ENCODE assay signal across 8 cellular contexts in the genomic region with DNA sequence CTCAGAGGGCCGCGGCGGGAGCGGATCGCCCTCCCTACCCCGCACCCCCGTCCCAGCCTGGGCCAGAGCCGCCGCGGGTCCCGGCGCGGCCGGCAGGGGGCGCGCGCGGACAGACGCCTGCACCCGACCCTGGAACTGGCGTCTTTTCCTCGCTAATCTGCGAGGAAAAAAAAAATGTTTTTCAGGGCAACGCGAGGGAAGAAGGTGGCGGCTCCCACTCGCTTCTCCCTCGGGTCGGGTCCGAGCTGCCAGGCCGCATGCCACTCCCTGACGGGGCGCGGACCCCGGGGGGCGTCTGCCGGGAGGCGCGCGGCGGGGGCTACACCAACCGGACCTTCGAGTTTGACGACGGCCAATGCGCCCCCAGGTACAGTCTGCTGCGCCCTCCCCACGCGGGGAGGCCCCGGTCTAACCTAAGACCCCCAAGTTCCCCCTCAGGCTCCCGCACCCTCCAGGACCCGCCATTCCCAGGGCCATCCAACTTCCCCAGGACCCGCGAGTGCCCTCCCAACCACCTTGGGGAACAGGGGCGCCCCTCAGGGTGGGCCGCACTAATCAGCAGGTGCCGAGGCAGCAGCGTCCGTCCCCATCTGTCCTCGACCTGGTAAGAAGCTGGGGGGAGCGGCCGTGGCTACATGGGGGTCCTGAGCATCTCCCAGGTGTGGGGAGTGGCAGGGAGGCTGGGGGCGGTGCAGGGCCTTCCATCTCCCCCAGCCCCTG. TPM values are rescaled to one million over a fixed set of nuclear protein-coding genes. Genes with fewer than 3 reads are reported as not detected.
DNase-seq lines count a peak whose midpoint lies in the region; ATAC-seq, FAIRE-seq and TF ChIP-seq lines count a peak whose summit lies in the region.

KCNT1 (plus strand) TSS at position 184 of the 720 bp plus-strand sequence; CDS start at position 258, 74 bp downstream.

- no TSS peak for BruUV-seq in OCI-LY7 (replicated peaks; lab: Mats Ljungman, UMichigan)

- no peaks in the 10 kb centered on the region for H3K9me2 ChIP-seq in OCI-LY7 (ENCODE audit: insufficient read depth, low read length)

- no peaks in the 10 kb centered on the region; the same call in 1 of the 2 replicates for H3K9me3 ChIP-seq in AG04450 (ENCODE audit: control insufficient read depth, insufficient read depth, low read length)
- H3K9me3 ChIP-seq in OCI-LY7 (ENCODE audit: low read length), result no peaks in the 10 kb centered on the region
- peaks cover 4% of the 10 kb centered on the region for H3K9me3 ChIP-seq in trophoblast cell (ENCODE audit: insufficient read depth, low read depth, low read length)

- H3K27ac ChIP-seq in AG04450 (ENCODE audit: low read depth, low read length) (no peak within 1 kb of the TSS), OCI-LY7 (ENCODE audit: low read depth, low read length, poor library complexity, severe bottlenecking) (no peak within 1 kb of the TSS), trophoblast cell (ENCODE audit: low read depth, low read length) (no peak within 1 kb of the TSS)

- H3K79me2 ChIP-seq in OCI-LY7 (ENCODE audit: insufficient read depth, low read depth, low read length), result no peaks in the 10 kb centered on the region
- no peaks in the 10 kb centered on the region for H3K79me2 ChIP-seq in trophoblast cell (ENCODE audit: control insufficient read depth, insufficient read depth, low read length, poor library complexity)

- no peak for TF ChIP-seq POLR2A in GM12891 (IDR thresholded peaks at IDR 0.05; ENCODE audit: low read depth, low read length)

- no peak within 1 kb of the TSS for H4K8ac ChIP-seq in trophoblast cell (ENCODE audit: low read depth, low read length)

- no peak within 1 kb of the TSS for H2BK12ac ChIP-seq in trophoblast cell (ENCODE audit: low read length)

- no peaks in the 10 kb centered on the region for H3K36me3 Mint-ChIP-seq in activated T-helper 2 cell treated with anti-CD3 and anti-CD28 coated beads, Interferon-gamma antibody, Interleukin-2, Interleukin-4, amounts not matched to agents 10 μg/mL and 5 μg/mL and 100 μg/mL, durations not matched to agents 14 hours and 24 hours and 36 hours (ENCODE audit: low read depth)

- H3K9ac ChIP-seq in trophoblast cell (ENCODE audit: low read length), result no peak within 1 kb of the TSS

- H2AK5ac ChIP-seq in trophoblast cell (ENCODE audit: low read length), result no peak within 1 kb of the TSS

- H3K14ac ChIP-seq in trophoblast cell (ENCODE audit: low read length), result no peak within 1 kb of the TSS

- H3K9me3 Mint-ChIP-seq in activated T-helper 2 cell treated with anti-CD3 and anti-CD28 coated beads, Interferon-gamma antibody, Interleukin-2, Interleukin-4, amounts not matched to agents 10 μg/mL and 5 μg/mL and 100 μg/mL, durations not matched to agents 14 hours and 24 hours and 36 hours, result no peaks in the 10 kb centered on the region

- H3K4me1 Mint-ChIP-seq in activated T-helper 2 cell treated with anti-CD3 and anti-CD28 coated beads, Interferon-gamma antibody, Interleukin-2, Interleukin-4, amounts not matched to agents 10 μg/mL and 5 μg/mL and 100 μg/mL, durations not matched to agents 14 hours and 24 hours and 36 hours (ENCODE audit: low read depth), result no peaks in the 10 kb centered on the region

- H3K18ac ChIP-seq in trophoblast cell (ENCODE audit: low read length), result no peak within 1 kb of the TSS

- DNase-seq in AG04450 (ENCODE audit: low read depth, low spot score) (no peak), GM12891 (ENCODE audit: insufficient read length, low spot score) (peak; percentile 99), OCI-LY7 (ENCODE audit: low spot score) (peak; percentile 22), frontal cortex (ENCODE audit: low spot score in 2 of 2) (peak; percentile 86 to 91), trophoblast cell (peak in 1 of 2 donors; percentile 49)
- peak; percentile 34 for DNase-seq in activated T-helper 2 cell treated with anti-CD3 and anti-CD28 coated beads, Interferon-gamma antibody, Interleukin-2, Interleukin-4, amounts not matched to agents 10 μg/mL and 5 μg/mL and 100 μg/mL, durations not matched to agents 14 hours and 24 hours and 36 hours (ENCODE audit: low spot score)

- H4K12ac ChIP-seq in trophoblast cell (ENCODE audit: low read depth, low read length), result no peak within 1 kb of the TSS

- H2BK5ac ChIP-seq in trophoblast cell (ENCODE audit: low read depth, low read length, poor library complexity), result no peak within 1 kb of the TSS

- no peak within 1 kb of the TSS for H3K27ac Mint-ChIP-seq in activated T-helper 2 cell treated with anti-CD3 and anti-CD28 coated beads, Interferon-gamma antibody, Interleukin-2, Interleukin-4, amounts not matched to agents 10 μg/mL and 5 μg/mL and 100 μg/mL, durations not matched to agents 14 hours and 24 hours and 36 hours

- no CpG with 5 or more reads among the region's 63 CpGs for WGBS in trophoblast cell (ENCODE audit: extremely low coverage, insufficient coverage, insufficient read length)

- FAIRE-seq in GM12891 (lab: Jason Lieb, UNC) (no peak), frontal cortex (lab: Jason Lieb, UNC) (no peak)

- no peaks in the 10 kb centered on the region for H4K20me1 ChIP-seq in OCI-LY7 (ENCODE audit: insufficient read depth, low read length)

- H3K23ac ChIP-seq in trophoblast cell (ENCODE audit: low read length), result no peak within 1 kb of the TSS

- no peak within 1 kb of the TSS for H2AFZ ChIP-seq in OCI-LY7 (ENCODE audit: low read length)
- no peak within 1 kb of the TSS for H2AFZ ChIP-seq in trophoblast cell (ENCODE audit: insufficient read depth, low read length, poor library complexity)

- no peaks in the 10 kb centered on the region for H3K27me3 Mint-ChIP-seq in activated T-helper 2 cell treated with anti-CD3 and anti-CD28 coated beads, Interferon-gamma antibody, Interleukin-2, Interleukin-4, amounts not matched to agents 10 μg/mL and 5 μg/mL and 100 μg/mL, durations not matched to agents 14 hours and 24 hours and 36 hours (ENCODE audit: low read depth)

- H3K4ac ChIP-seq in trophoblast cell (ENCODE audit: low read depth, low read length), result no peak within 1 kb of the TSS

- H3K4me3 Mint-ChIP-seq in activated T-helper 2 cell treated with anti-CD3 and anti-CD28 coated beads, Interferon-gamma antibody, Interleukin-2, Interleukin-4, amounts not matched to agents 10 μg/mL and 5 μg/mL and 100 μg/mL, durations not matched to agents 14 hours and 24 hours and 36 hours (ENCODE audit: low read depth), result no peak within 1 kb of the TSS

- intact Hi-C loops in OCI-LY7 (cut with micrococcal nuclease; ENCODE audit: unreplicated experiment), result no loop called here
- intact Hi-C loops in activated T-helper 2 cell treated with anti-CD3 and anti-CD28 coated beads, Interferon-gamma antibody, Interleukin-2, Interleukin-4, amounts not matched to agents 10 μg/mL and 5 μg/mL and 100 μg/mL, durations not matched to agents 14 hours and 24 hours and 36 hours (cut with micrococcal nuclease), result no loop called here

- POLR2A ChIA-PET in AG04450 (lab: Yijun Ruan, JAX), result no interaction called here
- POLR2A ChIA-PET in OCI-LY7 (lab: Charles Lee), result no interaction called here

- ATAC-seq in HG03565 (IDR thresholded peaks at IDR 0.05; ENCODE audit: unreplicated experiment), result no peak
- no peak for ATAC-seq in HG03354 (IDR thresholded peaks at IDR 0.05; ENCODE audit: poor library complexity, severe bottlenecking, unreplicated experiment)

- no peak within 1 kb of the TSS for H3K4me2 ChIP-seq in OCI-LY7 (ENCODE audit: low read length)
- peak within 1 kb of the TSS; percentile 56 for H3K4me2 ChIP-seq in trophoblast cell (ENCODE audit: low read length)

- H3K27me3 ChIP-seq in AG04450 (ENCODE audit: control insufficient read depth, insufficient read depth, low read length) (peaks cover 10% of the 10 kb centered on the region), trophoblast cell (ENCODE audit: insufficient read depth, low read length) (no peaks in the 10 kb centered on the region)

- H3K4me3 ChIP-seq in AG04450 (ENCODE audit: low read depth, low read length) (peak within 1 kb of the TSS; percentile 27; the same call in 1 of the 2 replicates), OCI-LY7 (ENCODE audit: low read depth, low read length, poor library complexity, severe bottlenecking) (no peak within 1 kb of the TSS), trophoblast cell (ENCODE audit: low read depth, low read length) (no peak within 1 kb of the TSS)

- H2BK120ac ChIP-seq in trophoblast cell (ENCODE audit: insufficient read depth, low read length, poor library complexity), result no peak within 1 kb of the TSS

- H3K4me1 ChIP-seq in OCI-LY7 (ENCODE audit: insufficient read depth, low read length, poor library complexity, severe bottlenecking) (no peaks in the 10 kb centered on the region), trophoblast cell (ENCODE audit: control insufficient read depth in 1 of 2, insufficient read depth in 2 of 2, low read length in 2 of 2) (peaks cover 3 to 5% of the 10 kb centered on the region in 2 experiments)

- no peaks in the 10 kb centered on the region for H3K79me1 ChIP-seq in trophoblast cell (ENCODE audit: low read length)

- H3K36me3 ChIP-seq in OCI-LY7 (ENCODE audit: insufficient read depth, low read length), result no peaks in the 10 kb centered on the region
- no peaks in the 10 kb centered on the region for H3K36me3 ChIP-seq in trophoblast cell (ENCODE audit: control insufficient read depth in 1 of 2, insufficient read depth in 2 of 2, low read length in 2 of 2)

- TF ChIP-seq CTCF in AG04450 (IDR thresholded peaks at IDR 0.05; ENCODE audit: low read depth, low read length) (peak; percentile 68), OCI-LY7 (conservative IDR thresholded peaks at IDR 0.05; ENCODE audit: low read length) (peak; percentile 81)

- H4K91ac ChIP-seq in trophoblast cell (ENCODE audit: low read depth, low read length), result no peak within 1 kb of the TSS

- CTCF ChIA-PET in AG04450 (lab: Charles Lee) (interaction anchor here (0.7 to 1.1 kb wide), 4 partner anchors 17 to 499 kb away, joined by 3 to 4 read pairs (median 3); no protein-coding TSS in a partner anchor), OCI-LY7 (lab: Charles Lee; ENCODE audit: unreplicated experiment) (no interaction called here)

TF ChIP-seq in GM12891, 5 proteins besides CTCF, POLR2A, EP300 and RAD21:
- TF ChIP-seq POLR2AphosphoS5 (IDR thresholded peaks at IDR 0.05; ENCODE audit: low read depth, low read length) (no peak), POU2F2 (IDR thresholded peaks at IDR 0.05; ENCODE audit: low read depth, low read length) (no peak), PAX5 (IDR thresholded peaks at IDR 0.05; ENCODE audit: insufficient read depth, low read length, severe bottlenecking) (no peak), TAF1 (IDR thresholded peaks at IDR 0.05; ENCODE audit: low read depth, low read length) (no peak), SPI1 (IDR thresholded peaks at IDR 0.05; ENCODE audit: low read depth, low read length) (no peak)

RNA-seq across cellular contexts. Expression of gene KCNT1, which starts in this region (rescaled TPM):
- polyA plus RNA-seq in AG04450 (2011; rRNA removed), result not detected in 2 replicates
- polyA minus RNA-seq in AG04450 (2011; rRNA and poly(A)+ RNA removed), result not detected in 2 replicates
- 0.03 TPM for polyA plus RNA-seq in GM12891 (2012; ENCODE audit: low read depth, missing spikeins)
- not detected in 2 replicates for total RNA-seq in OCI-LY7 (2014; rRNA removed; shearing (Covaris generic))
- total RNA-seq in OCI-LY7 (2022) (not detected in 2 replicates), frontal cortex (3.7 TPM)
- total RNA-seq in activated T-helper 2 cell treated with anti-CD3 and anti-CD28 coated beads, Interferon-gamma antibody, Interleukin-2, Interleukin-4, amounts not matched to agents 10 μg/mL and 5 μg/mL and 100 μg/mL, durations not matched to agents 14 hours and 24 hours and 36 hours, result not detected in 2 replicates
- 0.05 and 0.06 TPM in 2 replicates for polyA plus RNA-seq in trophoblast cell (2013)

Comparison
In these comparisons a context has a peak if more than half of its experiments do, and no peak if none do; other contexts are left out.
1. Peak in DNase-seq in OCI-LY7; RNA of the gene not detected or under 1 TPM.
2. Peak in DNase-seq in activated T-helper 2 cell treated with anti-CD3 and anti-CD28 coated beads, Interferon-gamma antibody, Interleukin-2, Interleukin-4, amounts not matched to agents 10 μg/mL and 5 μg/mL and 100 μg/mL, durations not matched to agents 14 hours and 24 hours and 36 hours; RNA of the gene not detected or under 1 TPM.